Comparison of ENCODE assay signal across 18 cellular contexts in genomic region chr14:102661614-102662013, GRCh38.
DNase-seq lines count a peak whose midpoint lies in the region; TF ChIP-seq lines count a peak whose summit lies in the region.
"Had no signal": no experiment of that assay in that cellular context is flagged by ENCODE, and none has a peak within 500 bp of the region (broad histone marks: within the 10 kb centered on the region; RNA-seq: fewer than 3 reads in every experiment).

No MANE protein-coding gene starts in this region.

- no peak overlapping the region for H3K9ac ChIP-seq in neuronal stem cell (ENCODE audit: low read depth, low read length, poor library complexity)
- H3K9ac ChIP-seq: BLaER1, GM23248 had no signal

- no peak overlapping the region for H3K4me3 ChIP-seq in neuronal stem cell (ENCODE audit: low read length in 2 of 2)
- no peak overlapping the region for H3K4me3 ChIP-seq in foreskin fibroblast (ENCODE audit: low read depth in 1 of 2, low read length in 2 of 2)
- H3K4me3 ChIP-seq: BLaER1, GM12878, GM23248, K562 had no signal

- H4K8ac ChIP-seq in neuronal stem cell (ENCODE audit: low read depth, low read length): no peak overlapping the region

- H3K4me1 Mint-ChIP-seq in activated naive CD4-positive, alpha-beta T cell treated with anti-CD3 and anti-CD28 coated beads, Interleukin-2, amount 50 U/mL, for 24 hours: peaks cover 59% of the 10 kb centered on the region

- peaks cover 1% of the 10 kb centered on the region for H3K79me1 ChIP-seq in neuronal stem cell (ENCODE audit: low read depth, low read length)

- H3K27me3 ChIP-seq in neuronal stem cell (ENCODE audit: control insufficient read depth in 3 of 3, insufficient read depth in 3 of 3, low read depth in 1 of 3, low read length in 3 of 3): no peaks in the 10 kb centered on the region
- H3K27me3 ChIP-seq: BLaER1 had no signal

- H3K27me3 Mint-ChIP-seq in activated naive CD4-positive, alpha-beta T cell treated with anti-CD3 and anti-CD28 coated beads, Interleukin-2, amount 50 U/mL, for 24 hours: no peaks in the 10 kb centered on the region
- H3K27me3 Mint-ChIP-seq: CD4-positive, CD25-positive, alpha-beta regulatory T cell had no signal

- peaks cover 5% of the 10 kb centered on the region for H3K36me3 Mint-ChIP-seq in activated naive CD4-positive, alpha-beta T cell treated with anti-CD3 and anti-CD28 coated beads, Interleukin-2, amount 50 U/mL, for 24 hours
- H3K36me3 Mint-ChIP-seq: CD4-positive, CD25-positive, alpha-beta regulatory T cell had no signal

- H3K18ac ChIP-seq in neuronal stem cell (ENCODE audit: low read length): no peak overlapping the region

- H2BK120ac ChIP-seq in neuronal stem cell (ENCODE audit: low read depth, low read length): no peak overlapping the region

- peak overlapping the region; percentile 17 for H3K27ac Mint-ChIP-seq in activated naive CD4-positive, alpha-beta T cell treated with anti-CD3 and anti-CD28 coated beads, Interleukin-2, amount 50 U/mL, for 24 hours

- no peak overlapping the region for H2AK5ac ChIP-seq in neuronal stem cell (ENCODE audit: low read depth, low read length)

- H3K27ac ChIP-seq in neuronal stem cell (replicated peaks; ENCODE audit: low read length): no peak overlapping the region
- H3K27ac ChIP-seq: 22Rv1, BLaER1, GM23248 had no signal

- H3K4me2 ChIP-seq in neuronal stem cell (ENCODE audit: insufficient read depth, low read length, poor library complexity, severe bottlenecking): peak overlapping the region; percentile 3
- H3K4me2 ChIP-seq: BLaER1 had no signal

- H3K4me3 Mint-ChIP-seq in activated naive CD4-positive, alpha-beta T cell treated with anti-CD3 and anti-CD28 coated beads, Interleukin-2, amount 50 U/mL, for 24 hours: no peak overlapping the region

- no CpG with 5 or more reads among the region's 4 CpGs for WGBS in neuronal stem cell (ENCODE audit: extremely low coverage in 2 of 2, insufficient read length in 2 of 2, insufficient replicate concordance in 1 of 2), 2 donors

- no peak overlapping the region for H2AFZ ChIP-seq in neuronal stem cell (ENCODE audit: low read length)
- H2AFZ ChIP-seq: GM23248 had no signal

- H4K91ac ChIP-seq in neuronal stem cell (ENCODE audit: low read depth, low read length, poor library complexity): no peak overlapping the region

- no peak overlapping the region for H2BK15ac ChIP-seq in neuronal stem cell (ENCODE audit: low read length)

- no peak for DNase-seq in activated naive CD4-positive, alpha-beta T cell treated with anti-CD3 and anti-CD28 coated beads, Interleukin-2, amount 50 U/mL, for 16 hours
- DNase-seq in NCI-H526 treated with DMSO at 0.1 percent for 48 hours (lab: John Stamatoyannopoulos, UW): peak; percentile 29
- no peak for DNase-seq in neuronal stem cell (ENCODE audit: low spot score)
- DNase-seq in foreskin fibroblast: no peak
- DNase-seq in COR-L47 (lab: John Stamatoyannopoulos, UW): no peak
- DNase-seq in stimulated activated CD4-positive, alpha-beta T cell treated with anti-CD3 and anti-CD28 coated beads, Interleukin-1b, Interleukin-23, amount 100 ng/mL, for 48 hours: no peak
- DNase-seq: AML-193; Calu3; CD4-positive, CD25-positive, alpha-beta regulatory T cell; DMS 273 treated with DMSO at 0.1 percent for 48 hours; DMS79; GM23248; H7 had no signal

- H3K9me3 Mint-ChIP-seq in activated naive CD4-positive, alpha-beta T cell treated with anti-CD3 and anti-CD28 coated beads, Interleukin-2, amount 50 U/mL, for 24 hours: no peaks in the 10 kb centered on the region
- H3K9me3 Mint-ChIP-seq: CD4-positive, CD25-positive, alpha-beta regulatory T cell had no signal

- H3K23ac ChIP-seq in neuronal stem cell (ENCODE audit: low read depth, low read length, poor library complexity): no peak overlapping the region

- no peak overlapping the region for H2BK12ac ChIP-seq in neuronal stem cell (ENCODE audit: low read length)

- no peak overlapping the region for H3K14ac ChIP-seq in neuronal stem cell (ENCODE audit: low read length)

- no peaks in the 10 kb centered on the region for H3K9me3 ChIP-seq in neuronal stem cell (replicated peaks in 1 of 2; ENCODE audit: control insufficient read depth in 2 of 2, insufficient read depth in 1 of 2, low read depth in 1 of 2, low read length in 2 of 2)
- H3K9me3 ChIP-seq: BLaER1 had no signal

- H3K4ac ChIP-seq in neuronal stem cell (ENCODE audit: low read length): no peak overlapping the region

- H2BK5ac ChIP-seq in neuronal stem cell (ENCODE audit: low read length): no peak overlapping the region

- H3K36me3 ChIP-seq in neuronal stem cell (replicated peaks in 1 of 2; ENCODE audit: control insufficient read depth in 2 of 2, insufficient read depth in 2 of 2, low read length in 2 of 2): no peaks in the 10 kb centered on the region

- no peaks in the 10 kb centered on the region for H3K4me1 ChIP-seq in neuronal stem cell (ENCODE audit: control insufficient read depth in 2 of 2, insufficient read depth in 1 of 2, low read depth in 1 of 2, low read length in 2 of 2)

- TF ChIP-seq CTCF in foreskin fibroblast (IDR thresholded peaks at IDR 0.05; ENCODE audit: low read depth, low read length): no peak
